Comparison of ENCODE assay signal across 30 cellular contexts in the genomic region with DNA sequence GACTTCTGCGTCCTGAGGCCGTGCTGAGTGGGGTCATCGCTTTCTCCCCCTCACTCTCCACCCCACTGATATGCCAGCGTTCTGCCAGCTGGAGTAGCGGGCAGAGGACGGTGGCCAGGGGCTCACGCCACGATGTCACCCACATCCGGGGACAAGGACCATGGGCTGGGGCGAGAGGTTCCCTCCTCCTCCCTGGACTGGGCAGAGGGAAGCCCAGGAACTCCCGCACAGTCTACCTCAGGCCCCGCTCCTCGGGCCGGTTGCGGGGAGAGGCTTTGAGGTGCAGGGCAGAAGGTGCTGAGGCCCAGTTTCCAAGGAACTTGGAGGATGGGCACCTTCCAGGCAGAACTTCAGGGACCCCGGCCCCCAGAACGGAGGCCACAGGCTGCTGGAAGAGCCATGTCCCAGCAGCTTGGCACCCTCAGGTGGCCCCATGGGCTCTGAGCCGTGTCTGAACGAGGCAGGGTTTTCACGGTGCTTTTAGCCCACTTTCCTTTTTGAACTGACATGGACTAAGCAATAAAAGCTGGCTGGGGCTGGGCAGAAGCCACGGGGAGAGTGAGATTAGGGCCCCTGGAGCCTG. TPM values are rescaled to one million over a fixed set of nuclear protein-coding genes. Genes with fewer than 3 reads are reported as not detected.
"Had no signal": no experiment of that assay in that cellular context is flagged by ENCODE, and none has a peak within 500 bp of the region (broad histone marks: within the 10 kb centered on the region; RNA-seq: fewer than 3 reads in every experiment).

No MANE protein-coding gene starts in this region.

- H3K9ac ChIP-seq: SK-N-SH had no signal

- H3K4me2 ChIP-seq: SK-N-SH had no signal

- H3K4me3 ChIP-seq: cardiac muscle cell, SJCRH30 had no signal

- H3K27me3 ChIP-seq: brain microvascular endothelial cell, cardiac muscle cell, SJCRH30 had no signal

- DNase-seq: activated CD4-positive, alpha-beta memory T cell treated with anti-CD3 and anti-CD28 coated beads, Interleukin-2, amount 10 ng/mL, durations not matched to agents 7 days and 5 days; activated CD4-positive, alpha-beta T cell treated with anti-CD3 and anti-CD28 coated beads for 36 hours; activated CD4-positive, alpha-beta T cell treated with anti-CD3 and anti-CD28 coated beads, Interleukin-2, amount 50 U/mL, for 1 hour; activated CD8-positive, alpha-beta memory T cell treated with anti-CD3 and anti-CD28 coated beads, Interleukin-2, amount 50 U/mL, for 4 hours; activated gamma-delta T cell treated with Interleukin-2 at 50 U/mL for 16 hours; activated naive CD4-positive, alpha-beta T cell treated with anti-CD3 and anti-CD28 coated beads, Interleukin-2, amount 10 ng/mL, durations not matched to agents 7 days and 5 days; activated naive CD8-positive, alpha-beta T cell treated with anti-CD3 and anti-CD28 coated beads for 36 hours; activated T-cell treated with anti-CD3 and anti-CD28 coated beads, Interleukin-2, amount 50 U/mL, for 72 hours; brain microvascular endothelial cell; Karpas-422; MM.1S; NCI-H1105; NCI-H1436; NCI-H1694 treated with DMSO at 0.1 percent for 48 hours; NCI-H2029 treated with DMSO at 0.1 percent for 48 hours; NCI-H510A treated with DMSO at 0.1 percent for 48 hours; NCI-H69; NK-92 treated with Interleukin-12 subunit alpha and Interleukin-12 subunit beta, amount 100 ng/mL, for 24 hours; OCI-M1; RPMI8226; SJCRH30; SK-N-SH; T-helper 1 cell; WERI-Rb-1 had no signal

- H3K9me3 ChIP-seq: SJCRH30, SK-N-SH had no signal

- ATAC-seq: activated CD4-positive, alpha-beta T cell treated with anti-CD3 and anti-CD28 coated beads for 36 hours; activated T-cell treated with anti-CD3 and anti-CD28 coated beads, Interleukin-2, amount 50 U/mL, for 72 hours; Panc1; Right ventricle myocardium inferior had no signal

- H3K36me3 ChIP-seq: brain microvascular endothelial cell, SJCRH30, WERI-Rb-1 had no signal

- H3K27ac ChIP-seq: brain microvascular endothelial cell, SJCRH30, WERI-Rb-1 had no signal

RNA-seq across cellular contexts. Expression of a gene that starts 25.4 kb away (rescaled TPM):
- total RNA-seq: activated CD4-positive, alpha-beta memory T cell treated with anti-CD3 and anti-CD28 coated beads, Interleukin-2, amount 10 ng/mL, durations not matched to agents 7 days and 5 days; activated CD4-positive, alpha-beta T cell treated with anti-CD3 and anti-CD28 coated beads for 36 hours; activated CD8-positive, alpha-beta memory T cell treated with anti-CD3 and anti-CD28 coated beads for 36 hours; activated naive CD8-positive, alpha-beta T cell treated with anti-CD3 and anti-CD28 coated beads for 36 hours; activated T-helper 2 cell treated with anti-CD3 and anti-CD28 coated beads, Interferon-gamma antibody, Interleukin-2, Interleukin-4, amounts not matched to agents 10 μg/mL and 5 μg/mL and 100 μg/mL, durations not matched to agents 14 hours and 24 hours and 36 hours had no signal

RNA-seq across cellular contexts. Expression of a gene that starts 45.5 kb away (rescaled TPM):
- total RNA-seq: activated CD4-positive, alpha-beta memory T cell treated with anti-CD3 and anti-CD28 coated beads, Interleukin-2, amount 10 ng/mL, durations not matched to agents 7 days and 5 days; activated CD4-positive, alpha-beta T cell treated with anti-CD3 and anti-CD28 coated beads for 36 hours; activated CD8-positive, alpha-beta memory T cell treated with anti-CD3 and anti-CD28 coated beads for 36 hours; activated naive CD8-positive, alpha-beta T cell treated with anti-CD3 and anti-CD28 coated beads for 36 hours; activated T-cell treated with anti-CD3 and anti-CD28 coated beads, Interleukin-2, amount 50 U/mL, for 72 hours; activated T-helper 2 cell treated with anti-CD3 and anti-CD28 coated beads, Interferon-gamma antibody, Interleukin-2, Interleukin-4, amounts not matched to agents 10 μg/mL and 5 μg/mL and 100 μg/mL, durations not matched to agents 14 hours and 24 hours and 36 hours; SJCRH30; T-helper 2 cell treated with Interferon-gamma antibody and Interleukin-4, amounts not matched to agents 100 ng/mL and 5 ng/mL, for 36 hours had no signal
- polyA plus RNA-seq: SK-N-SH had no signal
